ENCODE assay signal across 8 cellular contexts in genomic region chr5:34838785-34839714, GRCh38. TPM values are rescaled to one million over a fixed set of nuclear protein-coding genes. Genes with fewer than 3 reads are reported as not detected.
A peak's percentile ranks its signal among the peaks of the same experiment; 100 is the strongest.
DNase-seq lines count a peak whose midpoint lies in the region; ATAC-seq and TF ChIP-seq lines count a peak whose summit lies in the region.

Gene TTC23L, plus strand, starts transcription at chr5:34839164. Its CDS starts 1,508 bp downstream, at chr5:34840672.

- H3K27ac ChIP-seq in VCaP (peak within 1 kb of the TSS; percentile 90), breast epithelium (peak within 1 kb of the TSS; percentile 83 to 91), skin epidermis (peak within 1 kb of the TSS in 18 of 21 experiments; percentile 21 to 79 (median 58))

- no peak for TF ChIP-seq CTCF in VCaP (conservative IDR thresholded peaks at IDR 0.05)
- no peak for TF ChIP-seq CTCF in breast epithelium (IDR thresholded peaks at IDR 0.05)

- H3K4me3 ChIP-seq in breast epithelium (peak within 1 kb of the TSS; percentile 58 to 78 (median 75)), skin epidermis (peak within 1 kb of the TSS; percentile 61 to 80 (median 70))

- DNase-seq in NCI-H1694 treated with DMSO at 0.1 percent for 48 hours (lab: John Stamatoyannopoulos, UW) (peak; percentile 87), breast epithelium (ENCODE audit: low spot score in 2 of 2) (peak; percentile 86), iPS-NIHi11 (ENCODE audit: low spot score) (peak; percentile 97), UCSD-AML1 (lab: John Stamatoyannopoulos, UW; ENCODE audit: unreplicated experiment) (no peak)

- TF ChIP-seq POLR2A in GM18505 (IDR thresholded peaks at IDR 0.05; ENCODE audit: borderline replicate concordance, extremely low read depth, insufficient read depth, insufficient read length) (peak; percentile 61), breast epithelium (IDR thresholded peaks at IDR 0.05) (peak; percentile 53)

- H3K9me3 ChIP-seq in breast epithelium = no peaks in the 10 kb centered on the region

- no peaks in the 10 kb centered on the region for H3K27me3 ChIP-seq in breast epithelium

- H3K4me1 ChIP-seq in breast epithelium = no peaks in the 10 kb centered on the region

- ATAC-seq in GM18505 (IDR thresholded peaks at IDR 0.05; ENCODE audit: unreplicated experiment) = peak; percentile 97
- ATAC-seq in HG02885 (IDR thresholded peaks at IDR 0.05; ENCODE audit: poor library complexity, unreplicated experiment) = peak; percentile 98

- no peaks in the 10 kb centered on the region for H3K36me3 ChIP-seq in breast epithelium

- intact Hi-C loops in breast epithelium (cut with DNase I; ENCODE audit: low total_unique reads) = no loop called here

RNA-seq across cellular contexts. Expression of gene TTC23L, which starts in this region (rescaled TPM):
- total RNA-seq in breast epithelium = 1 to 10 TPM in 2 of 3 donors, not detected in 1; 1.3 to 2.0 TPM
